7 cellular contexts compared by ENCODE assay signal in genomic region chr3:159762981-159763465, GRCh38.
DNase-seq lines count a peak whose midpoint lies in the region; ATAC-seq lines count a peak whose summit lies in the region.

No MANE protein-coding gene starts in this region.

- no peaks in the 10 kb centered on the region for H3K9me3 ChIP-seq in HUES48 (ENCODE audit: control insufficient read depth, insufficient read depth, low read length)

- peak overlapping the region; percentile 85 for H3K27ac ChIP-seq in HUES48 (ENCODE audit: low read depth, low read length)

- H3K27ac Mint-ChIP-seq in effector memory CD8-positive, alpha-beta T cell = no peak overlapping the region

- peak overlapping the region; percentile 45 to 59 for H3K4me3 Mint-ChIP-seq in effector memory CD8-positive, alpha-beta T cell

- H3K9ac ChIP-seq in HUES48 (ENCODE audit: low read depth, low read length) = peak overlapping the region; percentile 71

- peaks cover 49 to 73% of the 10 kb centered on the region in 2 donors for H3K27me3 Mint-ChIP-seq in effector memory CD8-positive, alpha-beta T cell

- H3K4me1 ChIP-seq in HUES48 (ENCODE audit: control insufficient read depth, insufficient read depth, low read length) = peaks cover 33% of the 10 kb centered on the region

- peak; percentile 36 for ATAC-seq in GM21390 (IDR thresholded peaks at IDR 0.05; ENCODE audit: unreplicated experiment)
- peak; percentile 48 for ATAC-seq in effector memory CD8-positive, alpha-beta T cell (replicated peaks)

- peaks cover 0 to 2% of the 10 kb centered on the region in 2 donors for H3K9me3 Mint-ChIP-seq in effector memory CD8-positive, alpha-beta T cell

- no peaks in the 10 kb centered on the region; the same call in 1 of the 2 replicates for H3K27me3 ChIP-seq in HUES48 (ENCODE audit: control insufficient read depth, insufficient read depth, low read length)

- no peaks in the 10 kb centered on the region for H3K36me3 ChIP-seq in HUES48 (ENCODE audit: control insufficient read depth, insufficient read depth, low read length)

- peak; percentile 75 for DNase-seq in ELF-1 (ENCODE audit: low read depth, low spot score)
- peak; percentile 74 for DNase-seq in SKM-1 treated with dmso at 0.1 percent for 144 hours (lab: John Stamatoyannopoulos, UW; ENCODE audit: unreplicated experiment)
- DNase-seq in effector memory CD8-positive, alpha-beta T cell = no peak
- peak; percentile 97 to 99 for DNase-seq in lung microvascular endothelial cell (ENCODE audit: low read depth in 2 of 2)
- peak; percentile 21 for DNase-seq in superior temporal gyrus (ENCODE audit: extremely low spot score)

- peak overlapping the region; percentile 76 for H3K4me3 ChIP-seq in HUES48 (ENCODE audit: low read depth, low read length)

- peaks cover 5 to 6% of the 10 kb centered on the region in 2 donors for H3K4me1 Mint-ChIP-seq in effector memory CD8-positive, alpha-beta T cell (ENCODE audit: low read depth in 2 of 2)

- H3K36me3 Mint-ChIP-seq in effector memory CD8-positive, alpha-beta T cell (ENCODE audit: insufficient read depth) = no peaks in the 10 kb centered on the region

Comparison
In these comparisons a context has a peak if more than half of its experiments do, and no peak if none do; other contexts are left out.
1. DNase-seq: peak in ELF-1 (single experiment), SKM-1 treated with dmso at 0.1 percent for 144 hours (single experiment), lung microvascular endothelial cell (2 of 2) and superior temporal gyrus (single experiment); none in effector memory CD8-positive, alpha-beta T cell (0 of 3).